In genomic region chr4:88792821-88793220, GRCh38 we compare ENCODE assay signal across 15 cellular contexts.
DNase-seq lines count a peak whose midpoint lies in the region; ATAC-seq, FAIRE-seq and TF ChIP-seq lines count a peak whose summit lies in the region.
"Had no signal": no experiment of that assay in that cellular context is flagged by ENCODE, and none has a peak within 500 bp of the region (broad histone marks: within the 10 kb centered on the region; RNA-seq: fewer than 3 reads in every experiment).

No MANE protein-coding gene starts in this region.

- no peak for TF ChIP-seq CTCF in CD14-positive monocyte (IDR thresholded peaks at IDR 0.05)
- no peak for TF ChIP-seq CTCF in RWPE2 (IDR thresholded peaks at IDR 0.05; ENCODE audit: poor library complexity, severe bottlenecking)
- no peak for TF ChIP-seq CTCF in epithelial cell of esophagus (IDR thresholded peaks at IDR 0.05; ENCODE audit: insufficient read depth, low read depth, low read length, missing control alignments)
- TF ChIP-seq CTCF in parathyroid adenoma (IDR thresholded peaks at IDR 0.05), result no peak
- no peak for TF ChIP-seq CTCF in kidney (IDR thresholded peaks at IDR 0.05; ENCODE audit: borderline replicate concordance, extremely low read depth, insufficient read depth)

- intact Hi-C loops in CD14-positive monocyte (cut with micrococcal nuclease) (no loop called here), kidney (cut with DNase I) (no loop called here)

- peak overlapping the region in 5 of 7 donors; percentile 2 to 65 (median 38) for H3K27ac Mint-ChIP-seq in CD14-positive monocyte
- H3K27ac Mint-ChIP-seq in T-cell, result no peak overlapping the region
- H3K27ac Mint-ChIP-seq: activated naive CD8-positive, alpha-beta T cell treated with anti-CD3 and anti-CD28 coated beads, Interleukin-2, amount 10 ng/mL, durations not matched to agents 7 days and 5 days; naive B cell; stimulated activated naive CD8-positive, alpha-beta T cell treated with anti-CD3 and anti-CD28 coated beads, Interleukin-15, Interleukin-2, amounts not matched to agents 100 ng/mL and 50 ng/mL, for 24 hours had no signal

- H3K9me3 Mint-ChIP-seq in CD14-positive monocyte (peaks cover 0 to 3% (median 0%) of the 10 kb centered on the region in 7 donors), T-cell (no peaks in the 10 kb centered on the region)
- H3K9me3 Mint-ChIP-seq: activated naive CD8-positive, alpha-beta T cell treated with anti-CD3 and anti-CD28 coated beads, Interleukin-2, amount 10 ng/mL, durations not matched to agents 7 days and 5 days; stimulated activated naive CD8-positive, alpha-beta T cell treated with anti-CD3 and anti-CD28 coated beads, Interleukin-15, Interleukin-2, amounts not matched to agents 100 ng/mL and 50 ng/mL, for 24 hours had no signal

- H3K36me3 Mint-ChIP-seq in CD14-positive monocyte, result peaks cover 39 to 46% of the 10 kb centered on the region in 2 donors
- peaks cover 11% of the 10 kb centered on the region for H3K36me3 Mint-ChIP-seq in T-cell
- H3K36me3 Mint-ChIP-seq: naive B cell had no signal

- H3K27me3 ChIP-seq in RWPE2 (ENCODE audit: insufficient read depth, poor library complexity, severe bottlenecking) (no peaks in the 10 kb centered on the region), parathyroid adenoma (ENCODE audit: control insufficient read depth, insufficient read depth, low read length) (no peaks in the 10 kb centered on the region)

- H2AFZ ChIP-seq in parathyroid adenoma, result no peak overlapping the region

- H3K9ac ChIP-seq in parathyroid adenoma (no peak overlapping the region), kidney (ENCODE audit: low read length in 2 of 2) (no peak overlapping the region)

- H3K27ac ChIP-seq in RWPE2 (ENCODE audit: poor library complexity, severe bottlenecking), result peak overlapping the region; percentile 26
- H3K27ac ChIP-seq in parathyroid adenoma, result peak overlapping the region; percentile 24
- no peak overlapping the region for H3K27ac ChIP-seq in kidney (ENCODE audit: low read depth in 2 of 2, low read length in 2 of 2)

- POLR2A ChIA-PET in T-cell (lab: Charles Lee), result no interaction called here

- H3K4me1 ChIP-seq in RWPE2 (ENCODE audit: insufficient read depth, poor library complexity, severe bottlenecking) (peaks cover 7% of the 10 kb centered on the region), parathyroid adenoma (peaks cover 2% of the 10 kb centered on the region), kidney (ENCODE audit: control insufficient read depth in 1 of 2, insufficient read depth in 1 of 2, low read depth in 1 of 2, low read length in 2 of 2) (peaks cover 2 to 4% of the 10 kb centered on the region in 2 donors)

- H3K4me3 ChIP-seq in RWPE2 (ENCODE audit: severe bottlenecking) (no peak overlapping the region), epithelial cell of esophagus (ENCODE audit: low read length) (no peak overlapping the region), parathyroid adenoma (ENCODE audit: low read depth, low read length) (no peak overlapping the region), kidney (ENCODE audit: low read length in 2 of 2) (no peak overlapping the region)

- H3K9me3 ChIP-seq in RWPE2 (ENCODE audit: severe bottlenecking), result no peaks in the 10 kb centered on the region
- H3K9me3 ChIP-seq in parathyroid adenoma (ENCODE audit: control insufficient read depth, low read length), result no peaks in the 10 kb centered on the region
- H3K9me3 ChIP-seq in kidney (ENCODE audit: control insufficient read depth in 1 of 2, low read length in 2 of 2), result no peaks in the 10 kb centered on the region

- H3K4me1 Mint-ChIP-seq in CD14-positive monocyte (peaks cover 15% of the 10 kb centered on the region), T-cell (peaks cover 0 to 15% (median 10%) of the 10 kb centered on the region in 3 donors)
- H3K4me1 Mint-ChIP-seq: naive B cell had no signal

- no peaks in the 10 kb centered on the region for H3K27me3 Mint-ChIP-seq in CD14-positive monocyte (ENCODE audit: low read depth in 3 of 3)
- H3K27me3 Mint-ChIP-seq in T-cell, result no peaks in the 10 kb centered on the region
- H3K27me3 Mint-ChIP-seq: naive B cell had no signal

- no peaks in the 10 kb centered on the region for H3K36me3 ChIP-seq in RWPE2 (ENCODE audit: low read depth)
- no peaks in the 10 kb centered on the region for H3K36me3 ChIP-seq in parathyroid adenoma (ENCODE audit: control insufficient read depth, insufficient read depth, low read length)
- H3K36me3 ChIP-seq in kidney (ENCODE audit: control insufficient read depth in 1 of 2, insufficient read depth in 2 of 2, low read length in 2 of 2), result peaks cover 5 to 6% of the 10 kb centered on the region in 2 donors

- CTCF ChIA-PET in T-cell (lab: Charles Lee), result no interaction called here

- peaks cover 6% of the 10 kb centered on the region for H3K79me2 ChIP-seq in parathyroid adenoma

- FAIRE-seq in frontal cortex (lab: Jason Lieb, UNC), result no peak
- no peak for FAIRE-seq in kidney (lab: Jason Lieb, UNC)
- FAIRE-seq: HTR-8/SVneo had no signal

- no peak overlapping the region for H3K4me3 Mint-ChIP-seq in CD14-positive monocyte
- no peak overlapping the region for H3K4me3 Mint-ChIP-seq in T-cell
- H3K4me3 Mint-ChIP-seq: activated naive CD8-positive, alpha-beta T cell treated with anti-CD3 and anti-CD28 coated beads, Interleukin-2, amount 10 ng/mL, durations not matched to agents 7 days and 5 days; naive B cell; stimulated activated naive CD8-positive, alpha-beta T cell treated with anti-CD3 and anti-CD28 coated beads, Interleukin-15, Interleukin-2, amounts not matched to agents 100 ng/mL and 50 ng/mL, for 24 hours had no signal

- ATAC-seq in RWPE2 (ENCODE audit: low read depth), result peak; percentile 69
- ATAC-seq in T-cell (replicated peaks in 1 of 4), result no peak

- H3K4me2 ChIP-seq in parathyroid adenoma (ENCODE audit: low read length), result no peak overlapping the region

- DNase-seq in CD14-positive monocyte (ENCODE audit: low spot score) (no peak), RWPE2 (ENCODE audit: low spot score) (no peak), epithelial cell of esophagus (ENCODE audit: low read depth) (peak; percentile 69), frontal cortex (ENCODE audit: low spot score in 2 of 2) (no peak), kidney (no peak), NCI-H2029 (lab: John Stamatoyannopoulos, UW) (no peak), T-cell (no peak)
- DNase-seq: activated CD8-positive, alpha-beta memory T cell treated with anti-CD3 and anti-CD28 coated beads for 24 hours; activated naive CD8-positive, alpha-beta T cell treated with anti-CD3 and anti-CD28 coated beads, Interleukin-2, amount 10 ng/mL, durations not matched to agents 7 days and 5 days; naive B cell; NCI-H187; stimulated activated CD4-positive, alpha-beta T cell treated with anti-CD3 and anti-CD28 coated beads, Interleukin-1b, Interleukin-23, amount 100 ng/mL, for 48 hours had no signal

Comparison
In these comparisons a context has a peak if more than half of its experiments do, and no peak if none do; other contexts are left out.
1. H3K27ac Mint-ChIP-seq: peak in CD14-positive monocyte (5 of 7); none in T-cell (0 of 2).
2. H3K27ac ChIP-seq: peak in RWPE2 (single experiment) and parathyroid adenoma (single experiment); none in kidney (0 of 2).